Comparison of ENCODE assay signal across 22 cellular contexts in the genomic region with DNA sequence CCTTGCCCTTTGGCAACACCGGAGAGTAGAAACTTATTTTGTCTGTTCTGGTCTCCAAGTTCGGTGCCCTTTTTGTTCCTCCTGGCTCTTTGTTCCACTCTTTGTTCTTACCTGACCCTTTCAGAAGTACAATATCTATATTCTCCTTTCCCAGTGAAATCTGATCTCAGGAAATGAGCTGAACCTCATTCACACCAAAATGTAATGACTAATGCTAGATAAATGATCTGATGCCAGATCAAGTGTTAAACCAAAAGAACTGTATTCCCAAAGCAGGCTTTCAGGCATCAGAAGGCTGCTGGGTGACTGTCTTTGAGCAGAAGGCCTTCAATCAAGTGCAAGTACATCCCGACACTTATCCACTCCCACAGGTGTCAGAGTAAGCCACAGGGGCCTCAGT.
DNase-seq lines count a peak whose midpoint lies in the region; ATAC-seq, FAIRE-seq and TF ChIP-seq lines count a peak whose summit lies in the region.
"Had no signal": no experiment of that assay in that cellular context is flagged by ENCODE, and none has a peak within 500 bp of the region (broad histone marks: within the 10 kb centered on the region; RNA-seq: fewer than 3 reads in every experiment).

No MANE protein-coding gene starts in this region.

- H3K36me3 ChIP-seq in heart right ventricle (no peaks in the 10 kb centered on the region), RWPE2 (ENCODE audit: low read depth) (no peaks in the 10 kb centered on the region), left lung (no peaks in the 10 kb centered on the region)
- H3K36me3 ChIP-seq: ascending aorta, pancreas had no signal

- H3K27me3 ChIP-seq in heart right ventricle (no peaks in the 10 kb centered on the region), RWPE2 (ENCODE audit: insufficient read depth, poor library complexity, severe bottlenecking) (no peaks in the 10 kb centered on the region), left lung (no peaks in the 10 kb centered on the region)
- H3K27me3 ChIP-seq: ascending aorta, pancreas, testis had no signal

- H3K27ac ChIP-seq in heart right ventricle (no peak overlapping the region), RWPE2 (ENCODE audit: poor library complexity, severe bottlenecking) (no peak overlapping the region), left lung (no peak overlapping the region)
- H3K27ac ChIP-seq: ascending aorta, coronary artery, pancreas, testis had no signal

- no peak for FAIRE-seq in D721Med (lab: Jason Lieb, UNC)
- FAIRE-seq: K562, kidney, pancreas had no signal

- intact Hi-C loops in cardiac septum (cut with DNase I) (loop anchor here (5.0 kb wide), 1 partner anchor 155 kb away; the partner anchor contains the start of gene SPOCK1), heart right ventricle (cut with DNase I) (loop anchor here in 3 of 10 donors (10.0 kb wide), 3 partner anchors 152 to 262 kb away; partner anchors contain the start of gene SPOCK1 (in 1 of the 3)), left lung (cut with DNase I) (no loop called here)

- 89 to 94% methylated on average over 3 of the region's 3 CpGs for WGBS in heart right ventricle, 2 donors

- DNase-seq in cardiac septum (ENCODE audit: low spot score) (peak; percentile 46), heart right ventricle (no peak), RWPE2 (ENCODE audit: low spot score) (no peak), epithelial cell of esophagus (ENCODE audit: low read depth) (peak; percentile 47), left lung (no peak), NCI-H2081 (lab: John Stamatoyannopoulos, UW) (no peak), D721Med (ENCODE audit: insufficient read length, low spot score) (no peak)
- DNase-seq in stimulated activated CD4-positive, alpha-beta T cell treated with anti-CD3 and anti-CD28 coated beads, Interleukin-2, amount 100 ng/mL, for 24 hours, result no peak
- DNase-seq: activated CD4-positive, alpha-beta T cell treated with anti-CD3 and anti-CD28 coated beads for 48 hours; C1 segment of cervical spinal cord; H7; kidney; mesendoderm; NCI-H187 treated with DMSO at 0.1 percent for 48 hours; pancreas; stimulated activated naive B cell treated with anti-CD40 and anti-IgM and Interleukin-4, amounts not matched to agents 10 μg/mL and 1 μg/mL and 100 μg/mL, for 72 hours; testis had no signal

- peaks cover 0 to 31% (median 12%) of the 10 kb centered on the region in 9 donors for H3K4me1 ChIP-seq in heart right ventricle
- peaks cover 8% of the 10 kb centered on the region for H3K4me1 ChIP-seq in RWPE2 (ENCODE audit: insufficient read depth, poor library complexity, severe bottlenecking)
- no peaks in the 10 kb centered on the region for H3K4me1 ChIP-seq in left lung
- H3K4me1 ChIP-seq: ascending aorta, pancreas, testis had no signal

- TF ChIP-seq CTCF in heart right ventricle (IDR thresholded peaks at IDR 0.05) (no peak), RWPE2 (IDR thresholded peaks at IDR 0.05; ENCODE audit: poor library complexity, severe bottlenecking) (no peak), epithelial cell of esophagus (IDR thresholded peaks at IDR 0.05; ENCODE audit: insufficient read depth, low read depth, low read length, missing control alignments) (no peak), left lung (IDR thresholded peaks at IDR 0.05) (no peak), D721Med (IDR thresholded peaks at IDR 0.05; ENCODE audit: insufficient read depth, missing control alignments) (no peak)

- H3K4me3 ChIP-seq in heart right ventricle (no peak overlapping the region), RWPE2 (ENCODE audit: severe bottlenecking) (no peak overlapping the region), epithelial cell of esophagus (ENCODE audit: low read length) (no peak overlapping the region), left lung (no peak overlapping the region)
- H3K4me3 ChIP-seq: ascending aorta, coronary artery, K562, pancreas, testis had no signal

- ATAC-seq in heart right ventricle, result no peak
- ATAC-seq in RWPE2 (ENCODE audit: low read depth), result peak; percentile 89
- no peak for ATAC-seq in left lung
- ATAC-seq: activated naive CD4-positive, alpha-beta T cell treated with anti-CD3 and anti-CD28 coated beads, Interleukin-2, amount 50 U/mL, for 72 hours; K562; pancreas; sciatic nerve; stimulated activated naive B cell treated with anti-CD40 and anti-IgM and Interleukin-4, amounts not matched to agents 10 μg/mL and 1 μg/mL and 100 μg/mL, for 72 hours had no signal

- H3K9me3 ChIP-seq in heart right ventricle, result no peaks in the 10 kb centered on the region
- H3K9me3 ChIP-seq in RWPE2 (ENCODE audit: severe bottlenecking), result no peaks in the 10 kb centered on the region
- no peaks in the 10 kb centered on the region for H3K9me3 ChIP-seq in left lung
- H3K9me3 ChIP-seq: ascending aorta, pancreas, testis had no signal

Comparison
In these comparisons a context has a peak if more than half of its experiments do, and no peak if none do; other contexts are left out.
1. DNase-seq: peak in cardiac septum (single experiment) and epithelial cell of esophagus (single experiment); none in heart right ventricle (0 of 2), RWPE2 (single experiment), stimulated activated CD4-positive, alpha-beta T cell treated with anti-CD3 and anti-CD28 coated beads, Interleukin-2, amount 100 ng/mL, for 24 hours (0 of 2), left lung (0 of 2), NCI-H2081 (0 of 2) and D721Med (single experiment).